In the genomic region with DNA sequence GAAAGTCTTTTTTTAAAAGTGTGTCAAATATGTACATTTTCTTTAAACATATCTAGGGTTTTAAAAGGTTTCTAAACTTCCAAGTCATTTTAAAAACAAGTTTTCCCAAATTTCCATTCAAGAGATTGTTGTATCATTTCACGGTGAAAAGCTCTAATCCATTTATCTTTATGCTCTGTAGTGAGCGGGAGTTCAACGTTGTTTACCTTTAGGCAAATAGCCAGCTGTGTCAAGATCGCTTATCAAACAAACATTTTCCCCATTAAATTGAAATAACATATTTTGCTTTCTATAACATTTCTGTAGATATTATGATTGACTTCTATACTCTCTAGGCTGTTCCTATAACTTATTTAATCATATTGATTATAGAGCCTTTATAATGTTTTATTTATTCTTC, we compare ENCODE assay signal across 28 cellular contexts.
"Had no signal": no experiment of that assay in that cellular context is flagged by ENCODE, and none has a peak within 500 bp of the region (broad histone marks: within the 10 kb centered on the region; RNA-seq: fewer than 3 reads in every experiment).

No MANE protein-coding gene starts in this region.

- H3K4me3 ChIP-seq: ascending aorta, breast epithelium, cardiac muscle cell, colonic mucosa, dorsolateral prefrontal cortex had no signal

- H3K27ac ChIP-seq: ascending aorta, breast epithelium, cardiac muscle cell, colonic mucosa, dorsolateral prefrontal cortex had no signal

- H3K9me3 ChIP-seq: ascending aorta, breast epithelium, colonic mucosa had no signal

- H3K36me3 ChIP-seq: ascending aorta, breast epithelium, cardiac muscle cell, colonic mucosa had no signal

- DNase-seq: activated CD4-positive, alpha-beta memory T cell treated with anti-CD3 and anti-CD28 coated beads, Interleukin-2, amount 10 ng/mL, durations not matched to agents 7 days and 5 days; activated CD4-positive, alpha-beta T cell treated with anti-CD3 and anti-CD28 coated beads for 36 hours; activated CD4-positive, alpha-beta T cell treated with anti-CD3 and anti-CD28 coated beads, Interleukin-2, amount 10 ng/mL, durations not matched to agents 7 days and 5 days; activated CD4-positive, alpha-beta T cell treated with anti-CD3 and anti-CD28 coated beads, Interleukin-2, amount 50 U/mL, for 4 hours; activated CD4-positive, CD25-positive, alpha-beta regulatory T cell; activated CD4-positive, CD25-positive, alpha-beta regulatory T cell treated with anti-CD3 and anti-CD28 coated beads, Interleukin-2, amount 50 U/mL, for 72 hours; activated CD8-positive, alpha-beta memory T cell treated with anti-CD3 and anti-CD28 coated beads, Interleukin-2, amount 50 U/mL, for 48 hours; activated gamma-delta T cell; activated naive CD4-positive, alpha-beta T cell; activated naive CD4-positive, alpha-beta T cell treated with anti-CD3 and anti-CD28 coated beads, Interleukin-2, amount 10 ng/mL, durations not matched to agents 7 days and 5 days; activated naive CD8-positive, alpha-beta T cell treated with anti-CD3 and anti-CD28 coated beads, Interleukin-2, amount 10 ng/mL, durations not matched to agents 7 days and 5 days; activated T-cell treated with anti-CD3 and anti-CD28 coated beads for 4 hours; activated T-cell treated with anti-CD3 and anti-CD28 coated beads, Interleukin-2, amount 50 U/mL, for 24 hours; activated T-cell treated with anti-CD3 and anti-CD28 coated beads, Interleukin-2, amount 50 U/mL, for 72 hours; central memory CD4-positive, alpha-beta T cell; cerebellar nuclear complex; colonic mucosa; dorsolateral prefrontal cortex; effector memory CD4-positive, alpha-beta T cell; endodermal cell; foreskin fibroblast; T-helper 17 cell; T1000 had no signal

- H3K4me1 ChIP-seq: ascending aorta, breast epithelium, colonic mucosa had no signal

- ATAC-seq: activated CD4-positive, alpha-beta T cell treated with anti-CD3 and anti-CD28 coated beads for 36 hours; activated naive CD4-positive, alpha-beta T cell treated with anti-CD3 and anti-CD28 coated beads, Interleukin-2, amount 50 U/mL, for 72 hours; activated T-cell treated with anti-CD3 and anti-CD28 coated beads, Interleukin-2, amount 50 U/mL, for 72 hours; esophagus mucosa; T-helper 17 cell had no signal
